Comparison of ENCODE assay signal across 8 cellular contexts in the genomic region with DNA sequence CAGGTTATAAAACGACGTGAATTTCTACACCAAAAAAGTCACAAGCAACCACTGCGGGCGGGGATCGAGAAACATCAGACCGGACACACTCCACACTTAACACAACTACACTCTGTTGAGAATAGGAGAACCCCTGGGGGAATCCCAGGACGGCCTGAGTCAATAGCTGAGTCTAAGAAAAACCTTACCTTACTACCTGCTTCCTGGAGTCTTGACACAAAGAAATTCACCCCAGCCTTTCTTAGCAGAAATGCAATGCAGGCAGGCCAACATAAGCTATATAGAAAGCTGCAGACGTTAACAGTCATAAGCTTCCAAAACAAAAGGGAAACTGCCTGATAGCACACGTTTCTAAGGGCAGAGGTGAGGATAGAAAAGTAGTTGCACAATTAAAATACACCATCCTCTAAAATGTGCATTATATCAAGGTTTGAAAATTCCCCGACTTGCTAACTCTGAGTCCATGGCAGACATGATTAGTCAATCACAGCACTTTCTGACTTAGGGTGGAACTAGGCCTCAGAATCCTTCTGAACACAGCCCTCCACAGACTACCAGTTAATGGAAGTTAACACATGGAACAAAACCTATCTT.
DNase-seq lines count a peak whose midpoint lies in the region; ATAC-seq and TF ChIP-seq lines count a peak whose summit lies in the region.

No MANE protein-coding gene starts in this region.

- peak; percentile 76 for DNase-seq in GM13976 (ENCODE audit: low spot score)
- peak; percentile 53 for DNase-seq in activated CD4-positive, CD25-positive, alpha-beta regulatory T cell treated with anti-CD3 and anti-CD28 coated beads, Interleukin-2, amount 50 U/mL, for 16 hours (ENCODE audit: low read depth, low spot score)
- DNase-seq in epithelial cell of esophagus (ENCODE audit: low read depth) = peak; percentile 51
- no peak for DNase-seq in transverse colon
- DNase-seq in GM23248 = no peak
- DNase-seq in NCI-H2196 treated with DMSO at 0.1 percent for 48 hours (lab: John Stamatoyannopoulos, UW; ENCODE audit: unreplicated experiment) = no peak
- DNase-seq in amniotic stem cell (lab: John Stamatoyannopoulos, UW) = no peak

- H3K4me3 ChIP-seq in epithelial cell of esophagus (ENCODE audit: low read length) (no peak overlapping the region), transverse colon (no peak overlapping the region), GM23248 (no peak overlapping the region)

- no peaks in the 10 kb centered on the region for H3K36me3 ChIP-seq in transverse colon
- H3K36me3 ChIP-seq in GM23248 (ENCODE audit: low read depth) = no peaks in the 10 kb centered on the region

- 0 out of 2 replicates have a peak, but pooled peaks cover 4% of the 10 kb centered on the region for H3F3A ChIP-seq in GM23248 (ENCODE audit: insufficient read depth)

- no peaks in the 10 kb centered on the region for H3K79me2 ChIP-seq in GM23248 (ENCODE audit: insufficient read depth)

- no peaks in the 10 kb centered on the region for H3K9me3 ChIP-seq in transverse colon
- H3K9me3 ChIP-seq in GM23248 (ENCODE audit: low read depth) = no peaks in the 10 kb centered on the region

- peaks cover 10 to 41% (median 16%) of the 10 kb centered on the region in 4 donors for H3K4me1 ChIP-seq in transverse colon
- 0 out of 2 replicates have a peak, but pooled peaks cover 4% of the 10 kb centered on the region for H3K4me1 ChIP-seq in GM23248 (ENCODE audit: insufficient read depth)

- in situ Hi-C loops in GM13976 (cut with MboI; ENCODE audit: low sequenced_read_pairs, unreplicated experiment) = loop anchor here (10.0 kb wide), 1 partner anchor 55 kb away; no protein-coding TSS in a partner anchor
- in situ Hi-C loops in transverse colon (cut with MboI; ENCODE audit: low pct_ligation_motif_present in 1 of 4, low pct_unique_long_range_greater_than_20kb in 1 of 4, low sequenced_read_pairs in 3 of 4) = no loop called here
- in situ Hi-C loops in GM23248 (cut with MboI) = no loop called here

- peak; percentile 46 for ATAC-seq in HG02678 (IDR thresholded peaks at IDR 0.05; ENCODE audit: unreplicated experiment)

- TF ChIP-seq POLR2A in transverse colon (IDR thresholded peaks at IDR 0.05) = no peak

- intact Hi-C loops in transverse colon (cut with DNase I; ENCODE audit: low total_unique reads) = no loop called here

- TF ChIP-seq EP300 in transverse colon (IDR thresholded peaks at IDR 0.05; ENCODE audit: low read depth) = no peak

- no peaks in the 10 kb centered on the region for H3K9me2 ChIP-seq in GM23248 (ENCODE audit: insufficient read depth)

- no peak for TF ChIP-seq CTCF in GM13976 (IDR thresholded peaks at IDR 0.05; ENCODE audit: borderline replicate concordance, control extremely low read depth, extremely low read depth, insufficient read depth, missing control alignments)
- no peak for TF ChIP-seq CTCF in epithelial cell of esophagus (IDR thresholded peaks at IDR 0.05; ENCODE audit: insufficient read depth, low read depth, low read length, missing control alignments)
- TF ChIP-seq CTCF in transverse colon (IDR thresholded peaks at IDR 0.05) = no peak

- no peak overlapping the region for H2AFZ ChIP-seq in GM23248

- no peak overlapping the region for H3K4me2 ChIP-seq in GM23248 (ENCODE audit: unreplicated experiment)

- H3K9ac ChIP-seq in GM23248 = no peak overlapping the region

- no peaks in the 10 kb centered on the region for H4K20me1 ChIP-seq in GM23248 (ENCODE audit: insufficient read depth)

- peak overlapping the region; percentile 44 to 73 (median 46) for H3K27ac ChIP-seq in transverse colon
- H3K27ac ChIP-seq in GM23248 = no peak overlapping the region

- no peaks in the 10 kb centered on the region for H3K27me3 ChIP-seq in transverse colon
- H3K27me3 ChIP-seq in GM23248 (replicated peaks; ENCODE audit: insufficient read depth) = peaks cover 38% of the 10 kb centered on the region

- WGBS in transverse colon (ENCODE audit: low coverage in 1 of 2), 2 donors = 64 to 81% methylated on average over 9 to 10 of the region's 10 CpGs
- 83 to 87% methylated on average over 10 of the region's 10 CpGs for WGBS in GM23248 (ENCODE audit: low coverage in 1 of 2, low lambda C conversion rate in 2 of 2, missing lambda C conversion rate in 2 of 2), 2 experiments

Comparison
In these comparisons a context has a peak if more than half of its experiments do, and no peak if none do; other contexts are left out.
1. DNase-seq: peak in GM13976 (single experiment), activated CD4-positive, CD25-positive, alpha-beta regulatory T cell treated with anti-CD3 and anti-CD28 coated beads, Interleukin-2, amount 50 U/mL, for 16 hours (single experiment) and epithelial cell of esophagus (single experiment); none in transverse colon (single experiment), GM23248 (single experiment), NCI-H2196 treated with DMSO at 0.1 percent for 48 hours (single experiment) and amniotic stem cell (single experiment).